35 cellular contexts compared by ENCODE assay signal in genomic region chr4:94396984-94397383, GRCh38. TPM values are rescaled to one million over a fixed set of nuclear protein-coding genes. Genes with fewer than 3 reads are reported as not detected.
"Had no signal": no experiment of that assay in that cellular context is flagged by ENCODE, and none has a peak within 500 bp of the region (broad histone marks: within the 10 kb centered on the region; RNA-seq: fewer than 3 reads in every experiment).

No MANE protein-coding gene starts in this region.

- H3K9me3 ChIP-seq: adrenal gland, ascending aorta, body of pancreas, breast epithelium had no signal

- H3K27me3 ChIP-seq: adrenal gland, ascending aorta, body of pancreas, brain microvascular endothelial cell, breast epithelium, cardiac muscle cell had no signal

- ATAC-seq: activated naive CD4-positive, alpha-beta T cell treated with anti-CD3 and anti-CD28 coated beads, Interleukin-2, amount 50 U/mL, for 72 hours; activated naive CD8-positive, alpha-beta T cell treated with anti-CD3 and anti-CD28 coated beads, Interleukin-2, amount 50 U/mL, for 24 hours; activated T-cell treated with anti-CD3 and anti-CD28 coated beads, Interleukin-2, amount 50 U/mL, for 4 hours; activated T-cell treated with anti-CD3 and anti-CD28 coated beads, Interleukin-2, amount 50 U/mL, for 72 hours; activated T-helper 17 cell treated with anti-CD3 and anti-CD28 coated beads, Interleukin-2, amount 50 U/mL, for 72 hours; body of pancreas had no signal

- H3K4me1 ChIP-seq: adrenal gland, ascending aorta, body of pancreas, breast epithelium had no signal

- H3K36me3 ChIP-seq: adrenal gland, ascending aorta, brain microvascular endothelial cell, breast epithelium, cardiac muscle cell had no signal

- H3K27ac ChIP-seq: adrenal gland, ascending aorta, body of pancreas, brain microvascular endothelial cell, breast epithelium, cardiac muscle cell had no signal

- FAIRE-seq: astrocyte had no signal

- DNase-seq: activated effector memory CD4-positive, alpha-beta T cell treated with anti-CD3 and anti-CD28 coated beads, Interleukin-2, amount 50 U/mL, for 16 hours; activated effector memory CD4-positive, alpha-beta T cell treated with Interleukin-2 at 50 U/mL for 16 hours; activated gamma-delta T cell; activated gamma-delta T cell treated with Interleukin-2 at 50 U/mL for 16 hours; activated naive CD4-positive, alpha-beta T cell; activated naive CD4-positive, alpha-beta T cell treated with anti-CD3 and anti-CD28 coated beads for 36 hours; activated naive CD4-positive, alpha-beta T cell treated with anti-CD3 and anti-CD28 coated beads, Interleukin-2, amount 10 ng/mL, durations not matched to agents 7 days and 5 days; activated naive CD4-positive, alpha-beta T cell treated with anti-CD3 and anti-CD28 coated beads, Interleukin-2, amount 50 U/mL, for 16 hours; activated naive CD4-positive, alpha-beta T cell treated with Interleukin-2 at 50 U/mL for 16 hours; activated naive CD8-positive, alpha-beta T cell treated with anti-CD3 and anti-CD28 coated beads for 36 hours; activated naive CD8-positive, alpha-beta T cell treated with anti-CD3 and anti-CD28 coated beads, Interleukin-2, amount 10 ng/mL, durations not matched to agents 7 days and 5 days; activated naive CD8-positive, alpha-beta T cell treated with anti-CD3 and anti-CD28 coated beads, Interleukin-2, amount 50 U/mL, for 24 hours; activated T-cell treated with anti-CD3 and anti-CD28 coated beads, Interleukin-2, amount 50 U/mL, for 24 hours; activated T-cell treated with anti-CD3 and anti-CD28 coated beads, Interleukin-2, amount 50 U/mL, for 4 hours; activated T-cell treated with anti-CD3 and anti-CD28 coated beads, Interleukin-2, amount 50 U/mL, for 48 hours; activated T-cell treated with anti-CD3 and anti-CD28 coated beads, Interleukin-2, amount 50 U/mL, for 72 hours; adrenal gland; amniotic stem cell; amygdala; anterior cingulate cortex; aorta; body of pancreas; brain microvascular endothelial cell; caudate nucleus; central memory CD4-positive, alpha-beta T cell; cerebellar nuclear complex had no signal

- H3K4me3 ChIP-seq: adrenal gland, ascending aorta, body of pancreas, breast epithelium, cardiac muscle cell had no signal

RNA-seq across cellular contexts. Expression of gene HPGDS, which starts 54.3 kb away (rescaled TPM):
- total RNA-seq: activated naive CD4-positive, alpha-beta T cell treated with anti-CD3 and anti-CD28 coated beads for 36 hours; activated naive CD8-positive, alpha-beta T cell treated with anti-CD3 and anti-CD28 coated beads for 36 hours; activated naive CD8-positive, alpha-beta T cell treated with anti-CD3 and anti-CD28 coated beads, Interleukin-2, amount 10 ng/mL, durations not matched to agents 7 days and 5 days; activated T-cell treated with anti-CD3 and anti-CD28 coated beads, Interleukin-2, amount 50 U/mL, for 72 hours; activated T-helper 1 cell treated with anti-CD3 and anti-CD28 coated beads, Interleukin-12 subunit alpha, Interleukin-12 subunit beta, Interleukin-2, Interleukin-4 antibody, amounts not matched to agents 30 ng/mL and 10 ng/mL and 1 ng/mL, durations not matched to agents 14 hours and 24 hours and 36 hours; ascending aorta; astrocyte; bronchial epithelial cell; cardiac muscle cell; chondrocyte had no signal
- polyA plus RNA-seq: cardiac muscle cell had no signal
